Comparison of ENCODE assay signal across 1 cellular context in genomic region chr11:43269229-43269928, GRCh38.
TF ChIP-seq lines count a peak whose summit lies in the region.

No MANE protein-coding gene starts in this region.

TF ChIP-seq in SK-N-SH, 30 proteins besides CTCF, POLR2A, EP300 and RAD21 (continued from another document):
- TF ChIP-seq REST (IDR thresholded peaks at IDR 0.05; ENCODE audit: low read depth, low read length) (no peak), FOXJ3 (CRISPR knock-in tag; IDR thresholded peaks at IDR 0.05) (no peak), YY1 (IDR thresholded peaks at IDR 0.05; ENCODE audit: low read depth) (no peak), MAX (IDR thresholded peaks at IDR 0.05; ENCODE audit: low read depth) (no peak), CHD2 (IDR thresholded peaks at IDR 0.05; ENCODE audit: low read length, partially characterized antibody) (no peak), ELF1 (IDR thresholded peaks at IDR 0.05) (no peak), USF1 (IDR thresholded peaks at IDR 0.05; ENCODE audit: borderline replicate concordance, low read depth) (no peak), SIN3A (IDR thresholded peaks at IDR 0.05; ENCODE audit: borderline replicate concordance, low read depth, low read length) (no peak), NFIC (IDR thresholded peaks at IDR 0.05; ENCODE audit: borderline replicate concordance) (no peak)
